ENCODE assay signal across 1 cellular context in the genomic region with DNA sequence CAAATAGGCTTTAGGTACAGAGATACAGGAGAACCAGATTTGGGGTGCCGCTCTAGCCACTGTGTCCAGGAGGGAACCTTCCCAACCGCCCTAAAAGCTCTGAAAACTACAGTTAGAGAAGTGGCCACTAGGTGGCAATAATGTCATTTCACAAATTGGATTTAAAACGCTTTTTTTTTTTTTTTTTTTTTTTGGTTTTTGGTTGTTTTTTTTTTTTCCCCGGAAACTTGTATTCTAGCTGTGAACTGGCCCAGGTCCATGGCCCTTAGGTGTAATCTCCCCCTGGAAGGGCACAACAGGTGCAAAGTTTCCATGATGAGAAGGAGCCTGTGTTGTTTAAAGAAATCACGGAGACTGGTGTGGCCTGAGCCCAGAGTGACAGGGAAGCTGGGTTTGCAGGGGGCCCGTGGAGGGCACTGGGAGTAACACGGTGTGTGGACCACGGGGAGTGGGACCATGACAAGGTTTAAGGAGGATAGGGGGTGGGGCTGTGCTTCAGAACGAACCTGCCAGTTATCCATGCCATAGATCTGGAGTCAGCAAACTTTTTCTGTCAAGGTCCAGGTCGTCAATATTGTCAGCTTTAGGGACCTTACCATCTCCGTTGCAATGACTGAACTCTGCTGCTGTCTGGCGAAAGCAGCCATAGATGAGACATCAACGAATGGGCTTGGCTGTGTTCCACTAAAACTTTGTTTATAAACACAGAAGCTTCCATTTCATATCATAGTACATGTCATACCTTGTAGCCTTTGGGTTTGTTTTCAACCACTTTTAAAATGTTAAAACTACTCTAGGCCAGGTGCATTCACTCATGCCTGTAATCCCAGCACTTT.
TF ChIP-seq lines count a peak whose summit lies in the region.

No MANE protein-coding gene starts in this region.

TF ChIP-seq in HEK293, 187 proteins besides CTCF, POLR2A, EP300 and RAD21 (continued from another document):
- no peak for TF ChIP-seq BCL6B (tag by site-specific recombination; IDR thresholded peaks at IDR 0.05)
- TF ChIP-seq ZNF580 (tag by site-specific recombination; IDR thresholded peaks at IDR 0.05): no peak
- TF ChIP-seq PATZ1 (tag by site-specific recombination; IDR thresholded peaks at IDR 0.05): no peak
- no peak for TF ChIP-seq ZNF398 (tag by site-specific recombination; IDR thresholded peaks at IDR 0.05)
- TF ChIP-seq ZNF558 (tag by site-specific recombination; IDR thresholded peaks at IDR 0.05): no peak
- peak; percentile 93 for TF ChIP-seq ZNF362 (tag by site-specific recombination; IDR thresholded peaks at IDR 0.05)
- TF ChIP-seq ZNF157 (tag by site-specific recombination; IDR thresholded peaks at IDR 0.05): no peak
